Comparison of ENCODE assay signal across 2 cellular contexts in the genomic region with DNA sequence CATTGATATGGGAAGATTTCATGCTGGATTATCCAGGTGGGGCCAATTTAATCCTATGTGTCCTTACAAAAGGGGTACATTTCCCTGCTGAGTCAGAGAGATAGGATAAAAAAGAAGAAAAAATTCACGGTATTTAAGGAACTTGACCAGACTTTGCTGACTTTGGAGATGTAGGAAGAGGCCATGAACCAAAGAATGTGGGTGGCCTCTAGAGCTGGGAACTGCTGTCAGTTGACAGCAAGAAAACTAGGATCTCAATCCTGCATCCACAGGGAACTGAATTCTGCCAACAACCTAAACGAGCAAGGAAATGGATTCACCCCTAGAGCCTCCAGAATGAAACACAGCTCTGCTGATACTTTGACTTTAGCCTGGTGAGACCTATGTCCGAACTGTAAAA.
TF ChIP-seq lines count a peak whose summit lies in the region.

No MANE protein-coding gene starts in this region.

TF ChIP-seq in GM23338, 12 proteins besides CTCF, POLR2A, EP300 and RAD21 (continues in another document):
- TF ChIP-seq EZH2 (IDR thresholded peaks at IDR 0.05; ENCODE audit: low read depth, unreplicated experiment): no peak
- TF ChIP-seq, protein P1, sequence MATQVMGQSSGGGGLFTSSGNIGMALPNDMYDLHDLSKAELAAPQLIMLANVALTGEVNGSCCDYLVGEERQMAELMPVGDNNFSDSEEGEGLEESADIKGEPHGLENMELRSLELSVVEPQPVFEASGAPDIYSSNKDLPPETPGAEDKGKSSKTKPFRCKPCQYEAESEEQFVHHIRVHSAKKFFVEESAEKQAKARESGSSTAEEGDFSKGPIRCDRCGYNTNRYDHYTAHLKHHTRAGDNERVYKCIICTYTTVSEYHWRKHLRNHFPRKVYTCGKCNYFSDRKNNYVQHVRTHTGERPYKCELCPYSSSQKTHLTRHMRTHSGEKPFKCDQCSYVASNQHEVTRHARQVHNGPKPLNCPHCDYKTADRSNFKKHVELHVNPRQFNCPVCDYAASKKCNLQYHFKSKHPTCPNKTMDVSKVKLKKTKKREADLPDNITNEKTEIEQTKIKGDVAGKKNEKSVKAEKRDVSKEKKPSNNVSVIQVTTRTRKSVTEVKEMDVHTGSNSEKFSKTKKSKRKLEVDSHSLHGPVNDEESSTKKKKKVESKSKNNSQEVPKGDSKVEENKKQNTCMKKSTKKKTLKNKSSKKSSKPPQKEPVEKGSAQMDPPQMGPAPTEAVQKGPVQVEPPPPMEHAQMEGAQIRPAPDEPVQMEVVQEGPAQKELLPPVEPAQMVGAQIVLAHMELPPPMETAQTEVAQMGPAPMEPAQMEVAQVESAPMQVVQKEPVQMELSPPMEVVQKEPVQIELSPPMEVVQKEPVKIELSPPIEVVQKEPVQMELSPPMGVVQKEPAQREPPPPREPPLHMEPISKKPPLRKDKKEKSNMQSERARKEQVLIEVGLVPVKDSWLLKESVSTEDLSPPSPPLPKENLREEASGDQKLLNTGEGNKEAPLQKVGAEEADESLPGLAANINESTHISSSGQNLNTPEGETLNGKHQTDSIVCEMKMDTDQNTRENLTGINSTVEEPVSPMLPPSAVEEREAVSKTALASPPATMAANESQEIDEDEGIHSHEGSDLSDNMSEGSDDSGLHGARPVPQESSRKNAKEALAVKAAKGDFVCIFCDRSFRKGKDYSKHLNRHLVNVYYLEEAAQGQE (IDR thresholded peaks at IDR 0.05; ENCODE audit: unreplicated experiment): no peak
- no peak for TF ChIP-seq NANOG (IDR thresholded peaks at IDR 0.05; ENCODE audit: borderline replicate concordance)
- TF ChIP-seq ZNF331 (CRISPR knock-in tag; IDR thresholded peaks at IDR 0.05; ENCODE audit: low read depth): no peak
- TF ChIP-seq STAT1 (IDR thresholded peaks at IDR 0.05; ENCODE audit: unreplicated experiment): no peak
- TF ChIP-seq, protein P2, sequence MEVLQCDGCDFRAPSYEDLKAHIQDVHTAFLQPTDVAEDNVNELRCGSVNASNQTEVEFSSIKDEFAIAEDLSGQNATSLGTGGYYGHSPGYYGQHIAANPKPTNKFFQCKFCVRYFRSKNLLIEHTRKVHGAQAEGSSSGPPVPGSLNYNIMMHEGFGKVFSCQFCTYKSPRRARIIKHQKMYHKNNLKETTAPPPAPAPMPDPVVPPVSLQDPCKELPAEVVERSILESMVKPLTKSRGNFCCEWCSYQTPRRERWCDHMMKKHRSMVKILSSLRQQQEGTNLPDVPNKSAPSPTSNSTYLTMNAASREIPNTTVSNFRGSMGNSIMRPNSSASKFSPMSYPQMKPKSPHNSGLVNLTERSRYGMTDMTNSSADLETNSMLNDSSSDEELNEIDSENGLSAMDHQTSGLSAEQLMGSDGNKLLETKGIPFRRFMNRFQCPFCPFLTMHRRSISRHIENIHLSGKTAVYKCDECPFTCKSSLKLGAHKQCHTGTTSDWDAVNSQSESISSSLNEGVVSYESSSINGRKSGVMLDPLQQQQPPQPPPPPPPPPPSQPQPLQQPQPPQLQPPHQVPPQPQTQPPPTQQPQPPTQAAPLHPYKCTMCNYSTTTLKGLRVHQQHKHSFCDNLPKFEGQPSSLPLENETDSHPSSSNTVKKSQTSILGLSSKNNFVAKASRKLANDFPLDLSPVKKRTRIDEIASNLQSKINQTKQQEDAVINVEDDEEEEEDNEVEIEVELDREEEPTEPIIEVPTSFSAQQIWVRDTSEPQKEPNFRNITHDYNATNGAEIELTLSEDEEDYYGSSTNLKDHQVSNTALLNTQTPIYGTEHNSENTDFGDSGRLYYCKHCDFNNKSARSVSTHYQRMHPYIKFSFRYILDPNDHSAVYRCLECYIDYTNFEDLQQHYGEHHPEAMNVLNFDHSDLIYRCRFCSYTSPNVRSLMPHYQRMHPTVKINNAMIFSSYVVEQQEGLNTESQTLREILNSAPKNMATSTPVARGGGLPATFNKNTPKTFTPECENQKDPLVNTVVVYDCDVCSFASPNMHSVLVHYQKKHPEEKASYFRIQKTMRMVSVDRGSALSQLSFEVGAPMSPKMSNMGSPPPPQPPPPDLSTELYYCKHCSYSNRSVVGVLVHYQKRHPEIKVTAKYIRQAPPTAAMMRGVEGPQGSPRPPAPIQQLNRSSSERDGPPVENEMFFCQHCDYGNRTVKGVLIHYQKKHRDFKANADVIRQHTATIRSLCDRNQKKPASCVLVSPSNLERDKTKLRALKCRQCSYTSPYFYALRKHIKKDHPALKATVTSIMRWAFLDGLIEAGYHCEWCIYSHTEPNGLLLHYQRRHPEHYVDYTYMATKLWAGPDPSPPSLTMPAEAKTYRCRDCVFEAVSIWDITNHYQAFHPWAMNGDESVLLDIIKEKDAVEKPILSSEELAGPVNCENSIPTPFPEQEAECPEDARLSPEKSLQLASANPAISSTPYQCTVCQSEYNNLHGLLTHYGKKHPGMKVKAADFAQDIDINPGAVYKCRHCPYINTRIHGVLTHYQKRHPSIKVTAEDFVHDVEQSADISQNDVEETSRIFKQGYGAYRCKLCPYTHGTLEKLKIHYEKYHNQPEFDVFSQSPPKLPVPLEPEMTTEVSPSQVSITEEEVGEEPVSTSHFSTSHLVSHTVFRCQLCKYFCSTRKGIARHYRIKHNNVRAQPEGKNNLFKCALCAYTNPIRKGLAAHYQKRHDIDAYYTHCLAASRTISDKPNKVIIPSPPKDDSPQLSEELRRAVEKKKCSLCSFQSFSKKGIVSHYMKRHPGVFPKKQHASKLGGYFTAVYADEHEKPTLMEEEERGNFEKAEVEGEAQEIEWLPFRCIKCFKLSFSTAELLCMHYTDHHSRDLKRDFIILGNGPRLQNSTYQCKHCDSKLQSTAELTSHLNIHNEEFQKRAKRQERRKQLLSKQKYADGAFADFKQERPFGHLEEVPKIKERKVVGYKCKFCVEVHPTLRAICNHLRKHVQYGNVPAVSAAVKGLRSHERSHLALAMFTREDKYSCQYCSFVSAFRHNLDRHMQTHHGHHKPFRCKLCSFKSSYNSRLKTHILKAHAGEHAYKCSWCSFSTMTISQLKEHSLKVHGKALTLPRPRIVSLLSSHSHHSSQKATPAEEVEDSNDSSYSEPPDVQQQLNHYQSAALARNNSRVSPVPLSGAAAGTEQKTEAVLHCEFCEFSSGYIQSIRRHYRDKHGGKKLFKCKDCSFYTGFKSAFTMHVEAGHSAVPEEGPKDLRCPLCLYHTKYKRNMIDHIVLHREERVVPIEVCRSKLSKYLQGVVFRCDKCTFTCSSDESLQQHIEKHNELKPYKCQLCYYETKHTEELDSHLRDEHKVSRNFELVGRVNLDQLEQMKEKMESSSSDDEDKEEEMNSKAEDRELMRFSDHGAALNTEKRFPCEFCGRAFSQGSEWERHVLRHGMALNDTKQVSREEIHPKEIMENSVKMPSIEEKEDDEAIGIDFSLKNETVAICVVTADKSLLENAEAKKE (CRISPR knock-in tag; IDR thresholded peaks at IDR 0.05): no peak
- no peak for TF ChIP-seq ETS1 (IDR thresholded peaks at IDR 0.05)
- TF ChIP-seq ZNF114 (CRISPR knock-in tag; IDR thresholded peaks at IDR 0.05): no peak
- TF ChIP-seq CREB1 (CRISPR knock-in tag; IDR thresholded peaks at IDR 0.05; ENCODE audit: low read depth): no peak
- TF ChIP-seq EZH2phosphoT487 (IDR thresholded peaks at IDR 0.05; ENCODE audit: unreplicated experiment): no peak

TF ChIP-seq in H1, 55 proteins besides CTCF, POLR2A, EP300 and RAD21:
- TF ChIP-seq JUN (IDR thresholded peaks at IDR 0.05; ENCODE audit: low read depth, low read length) (no peak), HDAC6 (IDR thresholded peaks at IDR 0.05; ENCODE audit: low read depth, low read length) (no peak), SRF (IDR thresholded peaks at IDR 0.05; ENCODE audit: low read depth, low read length) (no peak), CHD1 (IDR thresholded peaks at IDR 0.05; ENCODE audit: low read depth, low read length) (no peak), NANOG (IDR thresholded peaks at IDR 0.05; ENCODE audit: insufficient read depth, low read depth, low read length, poor library complexity, severe bottlenecking) (no peak)
TF ChIP-seq in H1: peak in this region for 0.
